8 cellular contexts compared by ENCODE assay signal in the genomic region with DNA sequence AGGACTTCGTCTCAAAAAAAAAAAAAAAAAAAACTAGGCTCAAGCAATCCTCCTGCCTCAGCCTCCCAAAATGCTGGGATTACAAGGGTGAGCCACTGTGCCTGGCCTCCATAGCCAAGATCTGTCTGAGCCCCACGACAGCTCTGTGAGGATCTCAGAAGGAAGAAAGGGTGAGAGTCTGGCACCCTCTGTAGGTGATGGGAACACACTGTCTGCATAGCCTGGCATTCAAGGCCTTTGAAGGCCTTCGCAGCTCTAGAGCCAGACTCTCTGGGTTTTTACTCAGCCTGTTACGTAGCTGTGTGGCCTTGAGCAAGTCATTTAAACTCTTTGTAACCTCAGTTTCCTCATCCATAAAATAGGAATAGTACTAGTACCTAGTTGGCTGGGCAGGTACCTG. TPM values are rescaled to one million over a fixed set of nuclear protein-coding genes. Genes with fewer than 3 reads are reported as not detected.
DNase-seq lines count a peak whose midpoint lies in the region; ATAC-seq and TF ChIP-seq lines count a peak whose summit lies in the region.

No MANE protein-coding gene starts in this region.

- H3K4me1 ChIP-seq in KMS-11 (ENCODE audit: low read depth, poor library complexity, severe bottlenecking) (peaks cover 3% of the 10 kb centered on the region), smooth muscle cell (ENCODE audit: low read depth) (no peaks in the 10 kb centered on the region), gastrocnemius medialis (no peaks in the 10 kb centered on the region)

- no peak overlapping the region for H3K4me3 ChIP-seq in KMS-11 (IDR thresholded peaks at IDR 0.05; ENCODE audit: insufficient read depth, low read depth, low read length)
- H3K4me3 ChIP-seq in epithelial cell of esophagus (ENCODE audit: low read length), result no peak overlapping the region
- H3K4me3 ChIP-seq in smooth muscle cell, result no peak overlapping the region
- H3K4me3 ChIP-seq in gastrocnemius medialis, result no peak overlapping the region

- H3K9me3 ChIP-seq in smooth muscle cell (replicated peaks; ENCODE audit: low read depth) (no peaks in the 10 kb centered on the region), gastrocnemius medialis (no peaks in the 10 kb centered on the region)

- H3K79me2 ChIP-seq in KMS-11 (ENCODE audit: insufficient read depth, low read depth) (no peaks in the 10 kb centered on the region), smooth muscle cell (ENCODE audit: low read depth) (no peaks in the 10 kb centered on the region)

- H2AFZ ChIP-seq in KMS-11 (ENCODE audit: low read depth), result no peak overlapping the region
- H2AFZ ChIP-seq in smooth muscle cell (ENCODE audit: low read depth), result no peak overlapping the region

- H3K27ac ChIP-seq in KMS-11 (no peak overlapping the region), smooth muscle cell (ENCODE audit: low read depth) (no peak overlapping the region), gastrocnemius medialis (no peak overlapping the region)

- H3K27me3 ChIP-seq in KMS-11 (ENCODE audit: insufficient read depth, low read depth), result no peaks in the 10 kb centered on the region
- H3K27me3 ChIP-seq in smooth muscle cell (ENCODE audit: low read depth), result no peaks in the 10 kb centered on the region
- H3K27me3 ChIP-seq in gastrocnemius medialis, result no peaks in the 10 kb centered on the region

- H3F3A ChIP-seq in smooth muscle cell (ENCODE audit: low read depth), result peaks cover 3% of the 10 kb centered on the region

- H3K9ac ChIP-seq in KMS-11 (no peak overlapping the region), smooth muscle cell (ENCODE audit: low read depth) (no peak overlapping the region)

- peak; percentile 60 to 67 for DNase-seq in activated CD4-positive, alpha-beta T cell treated with anti-CD3 and anti-CD28 coated beads for 4 hours
- DNase-seq in epithelial cell of esophagus (ENCODE audit: low read depth) (peak; percentile 63), smooth muscle cell (lab: John Stamatoyannopoulos, UW; ENCODE audit: unreplicated experiment) (no peak), HuH-7.5 (ENCODE audit: low spot score) (no peak), gastrocnemius medialis (no peak)

- H3K36me3 ChIP-seq in KMS-11 (ENCODE audit: insufficient read depth) (no peaks in the 10 kb centered on the region), smooth muscle cell (ENCODE audit: low read depth) (no peaks in the 10 kb centered on the region), gastrocnemius medialis (no peaks in the 10 kb centered on the region)

- intact Hi-C loops in gastrocnemius medialis (cut with DNase I; ENCODE audit: low total_unique reads), result loop anchor here (10.0 kb wide), 2 partner anchors 77 to 337 kb away; partner anchors contain the start of genes SBK1 and SGF29

- 69% methylated on average over 4 of the region's 4 CpGs for WGBS in smooth muscle cell (ENCODE audit: low lambda C conversion rate)

- H4K20me1 ChIP-seq in KMS-11 (ENCODE audit: insufficient read depth) (no peaks in the 10 kb centered on the region), smooth muscle cell (ENCODE audit: low read depth) (no peaks in the 10 kb centered on the region)

- TF ChIP-seq CTCF in GM12872 (IDR thresholded peaks at IDR 0.05; ENCODE audit: insufficient read depth, low read depth, low read length) (peak; percentile 84), KMS-11 (conservative IDR thresholded peaks at IDR 0.05; ENCODE audit: low read depth, low read length) (peak; percentile 43; the same call in 1 of the 2 replicates), epithelial cell of esophagus (IDR thresholded peaks at IDR 0.05; ENCODE audit: insufficient read depth, low read depth, low read length, missing control alignments) (peak; percentile 55), smooth muscle cell (IDR thresholded peaks at IDR 0.05; ENCODE audit: borderline replicate concordance, insufficient read depth, poor library complexity, severe bottlenecking) (peak; percentile 14), gastrocnemius medialis (IDR thresholded peaks at IDR 0.05 in 4 of 5, conservative IDR thresholded peaks at IDR 0.05 in 1 of 5) (no peak)

- TF ChIP-seq POLR2A in gastrocnemius medialis (IDR thresholded peaks at IDR 0.05), result no peak

- H3K4me2 ChIP-seq in KMS-11 (no peak overlapping the region), smooth muscle cell (no peak overlapping the region)

- in situ Hi-C loops in gastrocnemius medialis (cut with MboI; ENCODE audit: low sequenced_read_pairs in 4 of 4), result no loop called here

- ATAC-seq in gastrocnemius medialis (no peak), GM21360 (IDR thresholded peaks at IDR 0.05; ENCODE audit: unreplicated experiment) (no peak)

RNA-seq across cellular contexts. Expression of gene XPO6, which starts 6.3 kb away (rescaled TPM):
- total RNA-seq in smooth muscle cell, result 49.8 and 82.1 TPM in 2 replicates
- polyA plus RNA-seq in smooth muscle cell, result 39.2 and 42.1 TPM in 2 replicates
- total RNA-seq in gastrocnemius medialis, result 10 to 100 TPM; 20.9 to 40.1 (median 29.6) TPM

Comparison
In these comparisons a context has a peak if more than half of its experiments do, and no peak if none do; other contexts are left out.
1. CTCF ChIP-seq: peak in GM12872 (single experiment), KMS-11 (single experiment), epithelial cell of esophagus (single experiment) and smooth muscle cell (single experiment); none in gastrocnemius medialis (0 of 5).
2. DNase-seq: peak in activated CD4-positive, alpha-beta T cell treated with anti-CD3 and anti-CD28 coated beads for 4 hours (2 of 2) and epithelial cell of esophagus (single experiment); none in smooth muscle cell (single experiment), HuH-7.5 (single experiment) and gastrocnemius medialis (0 of 2).